ENCODE assay signal across 13 cellular contexts in the genomic region with DNA sequence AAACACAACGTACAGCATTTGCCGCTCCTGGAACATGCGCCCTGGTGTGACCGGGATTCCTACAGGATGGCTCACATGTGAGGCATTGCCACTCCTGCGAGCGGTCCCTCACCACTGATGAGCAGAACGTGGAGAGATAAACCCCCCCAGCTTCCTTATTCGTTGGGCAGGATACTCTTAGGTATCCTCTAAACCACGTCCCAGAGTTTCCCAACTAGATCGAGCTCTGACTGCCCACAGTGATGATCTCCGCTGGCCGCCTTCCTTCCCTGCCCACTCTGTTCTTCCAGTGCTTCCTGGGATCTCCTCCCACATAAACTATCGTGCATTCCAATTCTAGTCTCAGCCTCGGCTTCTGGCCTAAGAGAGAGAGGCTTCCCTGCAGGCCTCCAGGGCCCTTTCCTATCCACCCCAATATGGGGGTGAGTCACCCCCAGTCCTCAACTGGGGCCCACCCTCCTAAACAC.
DNase-seq lines count a peak whose midpoint lies in the region; ATAC-seq and TF ChIP-seq lines count a peak whose summit lies in the region.
"Had no signal": no experiment of that assay in that cellular context is flagged by ENCODE, and none has a peak within 500 bp of the region (broad histone marks: within the 10 kb centered on the region; RNA-seq: fewer than 3 reads in every experiment).

No MANE protein-coding gene starts in this region.

- no TSS peak for BruUV-seq in PC-3 (replicated peaks; lab: Mats Ljungman, UMichigan)

- ATAC-seq in PC-3 = no peak
- ATAC-seq in GM19324 (IDR thresholded peaks at IDR 0.05; ENCODE audit: low FRiP score, unreplicated experiment) = no peak

- H3K27ac ChIP-seq in AG04450 (ENCODE audit: low read depth, low read length) (peak overlapping the region; percentile 70), PC-3 (ENCODE audit: low read length) (no peak overlapping the region), dorsolateral prefrontal cortex (peak overlapping the region in 55 of 59 donors; percentile 22 to 88 (median 74))

- H3K36me3 Mint-ChIP-seq in nephron progenitor cell (ENCODE audit: low read depth) = peaks cover 15% of the 10 kb centered on the region
- no peaks in the 10 kb centered on the region for H3K36me3 Mint-ChIP-seq in activated CD4-positive, alpha-beta T cell treated with anti-CD3 and anti-CD28 coated beads, Interleukin-2, amount 10 ng/mL, durations not matched to agents 24 days and 14 days (ENCODE audit: low read depth)

- no peak overlapping the region for H3K4me3 Mint-ChIP-seq in nephron progenitor cell
- H3K4me3 Mint-ChIP-seq in activated CD4-positive, alpha-beta T cell treated with anti-CD3 and anti-CD28 coated beads, Interleukin-2, amount 10 ng/mL, durations not matched to agents 24 days and 14 days = no peak overlapping the region

- H3K27me3 ChIP-seq in AG04450 (ENCODE audit: control insufficient read depth, insufficient read depth, low read length) (no peaks in the 10 kb centered on the region), PC-3 (ENCODE audit: low read length) (peaks cover 15% of the 10 kb centered on the region; the same call in 1 of the 2 replicates), dorsolateral prefrontal cortex (no peaks in the 10 kb centered on the region)
- H3K27me3 ChIP-seq: BE2C had no signal

- POLR2A ChIA-PET in AG04450 (lab: Yijun Ruan, JAX) = no interaction called here
- POLR2A ChIA-PET in PC-3 (lab: Charles Lee; ENCODE audit: unreplicated experiment) = interaction anchor here (0.6 kb wide), 1 partner anchor 1334 kb away, joined by 7 read pairs; no protein-coding TSS in a partner anchor

- CTCF ChIA-PET in AG04450 (lab: Charles Lee) = interaction anchor here (4.0 kb wide), 1 partner anchor 20 kb away, joined by 31 read pairs; no protein-coding TSS in a partner anchor
- CTCF ChIA-PET in PC-3 (lab: Charles Lee) = no interaction called here

- H3K4me1 Mint-ChIP-seq in nephron progenitor cell = peaks cover 47% of the 10 kb centered on the region
- H3K4me1 Mint-ChIP-seq in activated CD4-positive, alpha-beta T cell treated with anti-CD3 and anti-CD28 coated beads, Interleukin-2, amount 10 ng/mL, durations not matched to agents 24 days and 14 days = no peaks in the 10 kb centered on the region

- no peak overlapping the region for H3K9ac ChIP-seq in PC-3 (ENCODE audit: low read length)

- DNase-seq in AG04450 (ENCODE audit: low read depth, low spot score) = no peak
- peak; percentile 32 for DNase-seq in PC-3
- DNase-seq in dorsolateral prefrontal cortex = peak in 7 of 10 donors; percentile 22 to 67 (median 54)
- no peak for DNase-seq in nephron progenitor cell
- no peak for DNase-seq in activated CD4-positive, alpha-beta T cell treated with anti-CD3 and anti-CD28 coated beads, Interleukin-2, amount 10 ng/mL, durations not matched to agents 24 days and 14 days
- DNase-seq in NCI-H774 (lab: John Stamatoyannopoulos, UW) = no peak
- DNase-seq in RPMI8226 = no peak
- DNase-seq: activated CD4-positive, CD25-positive, alpha-beta regulatory T cell; BE2C; H7; Kasumi-1; SHP77 had no signal

- no peaks in the 10 kb centered on the region for H3K9me3 Mint-ChIP-seq in nephron progenitor cell
- H3K9me3 Mint-ChIP-seq in activated CD4-positive, alpha-beta T cell treated with anti-CD3 and anti-CD28 coated beads, Interleukin-2, amount 10 ng/mL, durations not matched to agents 24 days and 14 days = no peaks in the 10 kb centered on the region

- no peaks in the 10 kb centered on the region for H3F3A ChIP-seq in PC-3 (ENCODE audit: low read length, unreplicated experiment)

- no peak overlapping the region for H3K4me3 ChIP-seq in AG04450 (ENCODE audit: low read depth, low read length)
- no peak overlapping the region for H3K4me3 ChIP-seq in PC-3 (ENCODE audit: low read length)
- H3K4me3 ChIP-seq in dorsolateral prefrontal cortex = peak overlapping the region in 3 of 59 donors; percentile 8 to 18 (median 13)

- H4K20me1 ChIP-seq in PC-3 (ENCODE audit: low read length) = no peaks in the 10 kb centered on the region

- peaks cover 6% of the 10 kb centered on the region for H3K27me3 Mint-ChIP-seq in nephron progenitor cell (ENCODE audit: low read depth, poor library complexity)
- H3K27me3 Mint-ChIP-seq in activated CD4-positive, alpha-beta T cell treated with anti-CD3 and anti-CD28 coated beads, Interleukin-2, amount 10 ng/mL, durations not matched to agents 24 days and 14 days = no peaks in the 10 kb centered on the region

- no peak overlapping the region for H3K4me2 ChIP-seq in PC-3 (ENCODE audit: low read length)

- intact Hi-C loops in PC-3 (cut with micrococcal nuclease) (no loop called here), dorsolateral prefrontal cortex (cut with DNase I) (no loop called here)
- intact Hi-C loops in activated CD4-positive, alpha-beta T cell treated with anti-CD3 and anti-CD28 coated beads, Interleukin-2, amount 10 ng/mL, durations not matched to agents 24 days and 14 days (cut with micrococcal nuclease) = no loop called here

- no peaks in the 10 kb centered on the region for H3K79me2 ChIP-seq in PC-3 (ENCODE audit: low read length)

- no peak overlapping the region for H2AFZ ChIP-seq in PC-3 (ENCODE audit: low read length)

- no peaks in the 10 kb centered on the region for H3K36me3 ChIP-seq in PC-3 (ENCODE audit: low read depth, low read length)
- H3K36me3 ChIP-seq: BE2C had no signal

- H3K27ac Mint-ChIP-seq in nephron progenitor cell = peak overlapping the region; percentile 88
- H3K27ac Mint-ChIP-seq in activated CD4-positive, alpha-beta T cell treated with anti-CD3 and anti-CD28 coated beads, Interleukin-2, amount 10 ng/mL, durations not matched to agents 24 days and 14 days = no peak overlapping the region

- no peaks in the 10 kb centered on the region for H3K9me2 ChIP-seq in PC-3 (replicated peaks; ENCODE audit: low read length)

- H3K9me3 ChIP-seq in AG04450 (ENCODE audit: control insufficient read depth, insufficient read depth, low read length) (no peaks in the 10 kb centered on the region; the same call in 1 of the 2 replicates), PC-3 (ENCODE audit: low read length) (no peaks in the 10 kb centered on the region)
- H3K9me3 ChIP-seq: BE2C had no signal

- TF ChIP-seq CTCF in AG04450 (IDR thresholded peaks at IDR 0.05; ENCODE audit: low read depth, low read length) (no peak), PC-3 (conservative IDR thresholded peaks at IDR 0.05; ENCODE audit: low read depth, low read length) (no peak), dorsolateral prefrontal cortex (IDR thresholded peaks at IDR 0.05 in 54 of 56, conservative IDR thresholded peaks at IDR 0.05 in 2 of 56; ENCODE audit: low read depth in 1 of 56, partially characterized antibody in 56 of 56) (no peak), nephron progenitor cell (IDR thresholded peaks at IDR 0.05) (no peak)

- no peaks in the 10 kb centered on the region for H3K4me1 ChIP-seq in PC-3 (ENCODE audit: insufficient read depth, low read length)
- H3K4me1 ChIP-seq: BE2C had no signal

Comparison
In these comparisons a context has a peak if more than half of its experiments do, and no peak if none do; other contexts are left out.
1. DNase-seq: peak in PC-3 (single experiment) and dorsolateral prefrontal cortex (7 of 10); none in AG04450 (single experiment), nephron progenitor cell (single experiment), activated CD4-positive, alpha-beta T cell treated with anti-CD3 and anti-CD28 coated beads, Interleukin-2, amount 10 ng/mL, durations not matched to agents 24 days and 14 days (single experiment), NCI-H774 (single experiment) and RPMI8226 (single experiment).